9 cellular contexts compared by ENCODE assay signal in genomic region chr1:221878134-221878533, GRCh38.
DNase-seq lines count a peak whose midpoint lies in the region; ATAC-seq and TF ChIP-seq lines count a peak whose summit lies in the region.
"Had no signal": no experiment of that assay in that cellular context is flagged by ENCODE, and none has a peak within 500 bp of the region (broad histone marks: within the 10 kb centered on the region; RNA-seq: fewer than 3 reads in every experiment).

No MANE protein-coding gene starts in this region.

- no peaks in the 10 kb centered on the region for H3K9me3 Mint-ChIP-seq in activated B cell treated with CpG ODN at 0.5 μM for 24 hours
- H3K9me3 Mint-ChIP-seq: dendritic cell treated with granulocyte-macrophage colony-stimulating factor and Interleukin-4, amounts not matched to agents 40 ng/mL and 50 ng/mL, for 4 days had no signal

- intact Hi-C loops in activated B cell treated with CpG ODN at 0.5 μM for 24 hours (cut with micrococcal nuclease), result loop anchor here (1.0 to 5.0 kb wide), 3 partner anchors 38 to 129 kb away; no protein-coding TSS in a partner anchor

- H3K4me3 Mint-ChIP-seq in activated B cell treated with CpG ODN at 0.5 μM for 24 hours, result no peak overlapping the region
- H3K4me3 Mint-ChIP-seq: dendritic cell treated with granulocyte-macrophage colony-stimulating factor and Interleukin-4, amounts not matched to agents 40 ng/mL and 50 ng/mL, for 4 days had no signal

- POLR2A ChIA-PET in activated B cell treated with CpG ODN at 0.5 μM for 24 hours (lab: Charles Lee), result interaction anchor here (0.8 to 2.7 kb wide), 6 partner anchors 27 to 136 kb away, joined by 3 to 22 read pairs (median 4); partner anchors contain the start of gene DUSP10

- H3K27ac Mint-ChIP-seq in activated B cell treated with CpG ODN at 0.5 μM for 24 hours, result no peak overlapping the region
- H3K27ac Mint-ChIP-seq: dendritic cell treated with granulocyte-macrophage colony-stimulating factor and Interleukin-4, amounts not matched to agents 40 ng/mL and 50 ng/mL, for 4 days had no signal

- CTCF ChIA-PET in activated B cell treated with CpG ODN at 0.5 μM for 24 hours (lab: Charles Lee), result interaction anchor here (1.1 to 1.7 kb wide), 2 partner anchors 131 to 135 kb away, joined by 4 to 5 read pairs; no protein-coding TSS in a partner anchor

- DNase-seq in activated B cell treated with CpG ODN at 0.5 μM for 24 hours (no peak), HUDEP-2 (lab: John Stamatoyannopoulos, UW; ENCODE audit: unreplicated experiment in 76 of 76) (no peak), HuH-7.5 (ENCODE audit: low spot score) (no peak), SW480 (ENCODE audit: low spot score) (no peak), NCI-H1105 (lab: John Stamatoyannopoulos, UW) (no peak)

- peaks cover 48% of the 10 kb centered on the region for H3K4me1 Mint-ChIP-seq in activated B cell treated with CpG ODN at 0.5 μM for 24 hours

- no peaks in the 10 kb centered on the region for H3K27me3 Mint-ChIP-seq in activated B cell treated with CpG ODN at 0.5 μM for 24 hours
- H3K27me3 Mint-ChIP-seq: dendritic cell treated with granulocyte-macrophage colony-stimulating factor and Interleukin-4, amounts not matched to agents 40 ng/mL and 50 ng/mL, for 4 days had no signal

- ATAC-seq in GM18505 (IDR thresholded peaks at IDR 0.05; ENCODE audit: unreplicated experiment), result peak; percentile 78
- ATAC-seq in GM21381 (IDR thresholded peaks at IDR 0.05; ENCODE audit: unreplicated experiment), result peak; percentile 79
- peak; percentile 65 for ATAC-seq in HG03135 (IDR thresholded peaks at IDR 0.05; ENCODE audit: unreplicated experiment)
- ATAC-seq in activated B cell treated with CpG ODN at 0.5 μM for 24 hours (ENCODE audit: low read depth), result peak; percentile 36

- H3K36me3 Mint-ChIP-seq in activated B cell treated with CpG ODN at 0.5 μM for 24 hours (ENCODE audit: low read depth), result no peaks in the 10 kb centered on the region

- no peak for TF ChIP-seq POLR2A in GM18505 (IDR thresholded peaks at IDR 0.05; ENCODE audit: borderline replicate concordance, extremely low read depth, insufficient read depth, insufficient read length)

- TF ChIP-seq CTCF in activated B cell treated with CpG ODN at 0.5 μM for 24 hours (IDR thresholded peaks at IDR 0.05), result no peak
